29 cellular contexts compared by ENCODE assay signal in genomic region chr5:74069741-74070140, GRCh38.
"Had no signal": no experiment of that assay in that cellular context is flagged by ENCODE, and none has a peak within 500 bp of the region (broad histone marks: within the 10 kb centered on the region; RNA-seq: fewer than 3 reads in every experiment).

No MANE protein-coding gene starts in this region.

- H3K4me3 ChIP-seq: neural progenitor cell, ovary, psoas muscle, right lobe of liver, sigmoid colon, skin epidermis, smooth muscle cell, spleen, suprapubic skin, testis, tibial artery, transverse colon, upper lobe of left lung, vagina had no signal

- H3K4me1 ChIP-seq: psoas muscle, right lobe of liver, spleen had no signal

- H2AFZ ChIP-seq: neural progenitor cell, parathyroid adenoma had no signal

- DNase-seq: natural killer cell; occipital lobe; ovary; posterior cingulate gyrus; psoas muscle; right cardiac atrium; right lobe of liver; sigmoid colon; spleen; stimulated activated CD4-positive, alpha-beta T cell treated with anti-CD3 and anti-CD28 coated beads, Interleukin-12 subunit alpha, Interleukin-12 subunit beta, amount 100 ng/mL, for 4 hours; stimulated activated CD4-positive, alpha-beta T cell treated with anti-CD3 and anti-CD28 coated beads, Interleukin-1b, Interleukin-23, amount 100 ng/mL, for 48 hours; stimulated activated CD4-positive, alpha-beta T cell treated with anti-CD3 and anti-CD28 coated beads, Interleukin-4, amount 100 ng/mL, for 1 hour; stimulated activated CD4-positive, alpha-beta T cell treated with anti-CD3 and anti-CD28 coated beads, Interleukin-4, amount 100 ng/mL, for 4 hours; stimulated activated CD8-positive, alpha-beta memory T cell treated with anti-CD3 and anti-CD28 coated beads, Interleukin-4, amount 100 ng/mL, for 48 hours; stimulated activated naive CD4-positive, alpha-beta T cell; stimulated activated naive CD8-positive, alpha-beta T cell treated with anti-CD3 and anti-CD28 coated beads, Interleukin-15, amount 100 ng/mL, for 72 hours; stimulated activated naive CD8-positive, alpha-beta T cell treated with anti-CD3 and anti-CD28 coated beads, Interleukin-15, Interleukin-2, amounts not matched to agents 100 U/mL and 50 U/mL, for 24 hours; substantia nigra; testis; tibial artery; transverse colon had no signal

- H3K36me3 ChIP-seq: neural progenitor cell, ovary, right lobe of liver, sigmoid colon, spleen, suprapubic skin, tibial artery, transverse colon, upper lobe of left lung, vagina had no signal

- ATAC-seq: natural killer cell; psoas muscle; right cardiac atrium; right lobe of liver; stimulated activated memory B cell treated with anti-CD40 and anti-IgM and Interleukin-4, amounts not matched to agents 10 μg/mL and 1 μg/mL and 100 μg/mL, for 72 hours; stimulated activated naive CD8-positive, alpha-beta T cell treated with anti-CD3 and anti-CD28 coated beads, Interleukin-15, amount 100 ng/mL, for 72 hours; stimulated activated naive CD8-positive, alpha-beta T cell treated with anti-CD3 and anti-CD28 coated beads, Interleukin-15, Interleukin-2, amounts not matched to agents 100 U/mL and 50 U/mL, for 24 hours had no signal

- H3K9me3 ChIP-seq: ovary, psoas muscle, right lobe of liver, sigmoid colon, spleen, suprapubic skin, testis, tibial artery, transverse colon, upper lobe of left lung, vagina had no signal

- H3K27me3 ChIP-seq: neural progenitor cell, ovary, right lobe of liver, sigmoid colon, spleen, suprapubic skin, testis, tibial artery, transverse colon, upper lobe of left lung, vagina had no signal

- H3K9ac ChIP-seq: neural progenitor cell, parathyroid adenoma had no signal

- H3K79me2 ChIP-seq: parathyroid adenoma had no signal

- H3K4me2 ChIP-seq: neural progenitor cell, smooth muscle cell had no signal

- H3K27ac ChIP-seq: neural progenitor cell, ovary, parathyroid adenoma, psoas muscle, right lobe of liver, sigmoid colon, skin epidermis, spleen, suprapubic skin, testis, tibial artery, transverse colon, upper lobe of left lung, vagina had no signal
